ENCODE assay signal across 1 cellular context in the genomic region with DNA sequence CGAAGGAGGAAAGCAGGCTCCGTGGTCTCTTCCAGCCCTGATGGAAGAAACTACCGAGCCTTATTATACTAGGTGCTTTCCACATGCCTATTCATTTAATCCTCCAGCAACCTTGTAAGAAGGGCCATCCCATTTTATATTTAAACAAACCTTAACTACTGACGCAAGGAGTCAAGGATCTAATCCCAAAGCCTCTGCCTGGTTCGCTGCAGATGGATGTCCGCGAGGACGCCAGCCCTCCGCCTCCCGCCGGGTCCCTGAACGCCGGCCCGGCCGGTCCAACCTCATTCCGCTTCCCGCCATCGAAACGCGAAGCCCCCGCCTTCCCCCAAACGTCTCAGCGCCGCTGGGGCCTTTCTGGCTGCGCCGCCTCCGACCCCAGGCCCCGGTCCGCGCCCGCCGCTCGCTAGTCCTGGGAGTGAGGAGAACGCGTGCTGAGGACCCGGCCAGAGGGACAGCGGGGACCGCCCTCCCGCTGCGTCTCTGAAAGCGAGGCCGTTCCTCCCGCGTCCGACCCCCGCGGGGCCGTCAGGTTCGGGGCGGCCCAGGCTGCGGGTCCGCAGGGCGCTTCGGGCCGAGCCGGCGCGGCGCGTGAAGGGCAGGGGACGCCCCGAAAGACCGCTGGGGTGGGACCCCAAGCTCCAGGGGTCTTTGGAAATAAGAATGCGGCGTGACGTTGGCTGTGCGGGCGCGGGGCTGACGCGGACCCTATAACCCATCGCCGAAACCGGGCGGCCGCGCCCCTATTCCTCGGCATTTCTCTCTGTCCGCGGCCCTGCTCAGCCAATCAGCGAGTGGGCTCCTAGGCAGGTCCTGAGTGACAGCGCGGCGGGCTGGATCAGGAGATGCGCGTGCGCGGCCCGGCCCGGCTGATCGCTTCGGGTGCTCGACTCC.
TF ChIP-seq lines count a peak whose summit lies in the region.

No MANE protein-coding gene starts in this region.

TF ChIP-seq in HEK293, 187 proteins besides CTCF, POLR2A, EP300 and RAD21 (continued from another document):
- TF ChIP-seq ZNF654 (tag by site-specific recombination; IDR thresholded peaks at IDR 0.05; ENCODE audit: low read depth) (no peak), ZNF621 (tag by site-specific recombination; IDR thresholded peaks at IDR 0.05) (no peak), ZNF48 (tag by site-specific recombination; IDR thresholded peaks at IDR 0.05) (no peak), ZNF623 (tag by site-specific recombination; IDR thresholded peaks at IDR 0.05) (no peak), HOXA7 (CRISPR knock-in tag; IDR thresholded peaks at IDR 0.05; ENCODE audit: borderline replicate concordance) (no peak), ZFHX2 (tag by site-specific recombination; conservative IDR thresholded peaks at IDR 0.05) (peak; percentile 29; the same call in 1 of the 2 replicates), MEIS1 (CRISPR knock-in tag; IDR thresholded peaks at IDR 0.05; ENCODE audit: borderline replicate concordance) (no peak), ZNF561 (tag by site-specific recombination; IDR thresholded peaks at IDR 0.05; ENCODE audit: borderline replicate concordance) (peak; percentile 77), ZNF785 (tag by site-specific recombination; IDR thresholded peaks at IDR 0.05) (no peak), ZNF747 (tag by site-specific recombination; IDR thresholded peaks at IDR 0.05) (no peak), ZNF132 (tag by site-specific recombination; IDR thresholded peaks at IDR 0.05; ENCODE audit: borderline replicate concordance) (no peak), ZNF140 (tag by site-specific recombination; IDR thresholded peaks at IDR 0.05) (no peak), SP3 (tag by site-specific recombination; IDR thresholded peaks at IDR 0.05) (peak; percentile 35), GLI2 (tag by site-specific recombination; IDR thresholded peaks at IDR 0.05; ENCODE audit: borderline replicate concordance, low read depth) (0 out of 2 replicates have a peak, but pooled peaks have one; percentile 10), ZBTB49 (tag by site-specific recombination; IDR thresholded peaks at IDR 0.05; ENCODE audit: low read depth) (no peak), PBX3 (CRISPR knock-in tag; IDR thresholded peaks at IDR 0.05) (no peak), ZNF324 (tag by site-specific recombination; IDR thresholded peaks at IDR 0.05) (no peak), ZNF266 (tag by site-specific recombination; IDR thresholded peaks at IDR 0.05; ENCODE audit: low read depth) (no peak), MYNN (tag by site-specific recombination; IDR thresholded peaks at IDR 0.05; ENCODE audit: borderline replicate concordance) (no peak), ZNF138 (tag by site-specific recombination; IDR thresholded peaks at IDR 0.05; ENCODE audit: borderline replicate concordance) (no peak), ZNF155 (tag by site-specific recombination; IDR thresholded peaks at IDR 0.05) (no peak), KLF8 (tag by site-specific recombination; IDR thresholded peaks at IDR 0.05) (no peak), BCL11B (tag by site-specific recombination; IDR thresholded peaks at IDR 0.05; ENCODE audit: low read depth) (no peak; the same call in 1 of the 2 replicates), ZNF600 (tag by site-specific recombination; IDR thresholded peaks at IDR 0.05) (no peak), HOXC10 (CRISPR knock-in tag; IDR thresholded peaks at IDR 0.05) (no peak), ZNF626 (tag by site-specific recombination; IDR thresholded peaks at IDR 0.05) (no peak), ZNF549 (tag by site-specific recombination; IDR thresholded peaks at IDR 0.05) (no peak), ZNF670 (tag by site-specific recombination; IDR thresholded peaks at IDR 0.05; ENCODE audit: low read depth) (no peak), ZNF302 (tag by site-specific recombination; IDR thresholded peaks at IDR 0.05; ENCODE audit: low read depth) (no peak), ZNF585B (tag by site-specific recombination; IDR thresholded peaks at IDR 0.05) (no peak), ZNF184 (tag by site-specific recombination; IDR thresholded peaks at IDR 0.05) (no peak)
- TF ChIP-seq, protein P1, sequence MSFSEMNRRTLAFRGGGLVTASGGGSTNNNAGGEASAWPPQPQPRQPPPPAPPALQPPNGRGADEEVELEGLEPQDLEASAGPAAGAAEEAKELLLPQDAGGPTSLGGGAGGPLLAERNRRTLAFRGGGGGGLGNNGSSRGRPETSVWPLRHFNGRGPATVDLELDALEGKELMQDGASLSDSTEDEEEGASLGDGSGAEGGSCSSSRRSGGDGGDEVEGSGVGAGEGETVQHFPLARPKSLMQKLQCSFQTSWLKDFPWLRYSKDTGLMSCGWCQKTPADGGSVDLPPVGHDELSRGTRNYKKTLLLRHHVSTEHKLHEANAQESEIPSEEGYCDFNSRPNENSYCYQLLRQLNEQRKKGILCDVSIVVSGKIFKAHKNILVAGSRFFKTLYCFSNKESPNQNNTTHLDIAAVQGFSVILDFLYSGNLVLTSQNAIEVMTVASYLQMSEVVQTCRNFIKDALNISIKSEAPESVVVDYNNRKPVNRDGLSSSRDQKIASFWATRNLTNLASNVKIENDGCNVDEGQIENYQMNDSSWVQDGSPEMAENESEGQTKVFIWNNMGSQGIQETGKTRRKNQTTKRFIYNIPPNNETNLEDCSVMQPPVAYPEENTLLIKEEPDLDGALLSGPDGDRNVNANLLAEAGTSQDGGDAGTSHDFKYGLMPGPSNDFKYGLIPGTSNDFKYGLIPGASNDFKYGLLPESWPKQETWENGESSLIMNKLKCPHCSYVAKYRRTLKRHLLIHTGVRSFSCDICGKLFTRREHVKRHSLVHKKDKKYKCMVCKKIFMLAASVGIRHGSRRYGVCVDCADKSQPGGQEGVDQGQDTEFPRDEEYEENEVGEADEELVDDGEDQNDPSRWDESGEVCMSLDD (tag by site-specific recombination; IDR thresholded peaks at IDR 0.05) = peak; percentile 80
TF ChIP-seq in HEK293: peak in this region for 48.
